ENCODE assay signal across 17 cellular contexts in the genomic region with DNA sequence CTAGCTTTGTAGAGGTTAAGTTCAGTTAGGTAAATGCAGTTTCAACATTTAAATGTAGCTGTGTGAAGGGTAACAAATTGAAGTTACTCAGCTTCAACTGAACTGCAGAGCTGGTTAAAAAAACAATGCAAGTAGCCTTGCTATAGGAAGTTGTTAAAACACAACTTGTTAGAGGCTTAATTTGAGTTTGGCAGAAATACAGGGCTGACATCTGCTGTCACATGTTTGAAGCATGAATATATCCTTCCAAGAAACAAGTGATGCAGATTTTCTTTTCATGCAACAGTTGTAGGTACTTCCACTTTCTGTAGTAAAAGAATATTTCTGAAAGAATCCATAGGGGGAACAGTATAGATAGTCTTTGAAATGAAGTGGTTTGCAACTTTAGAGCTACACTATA.
DNase-seq lines count a peak whose midpoint lies in the region; ATAC-seq, FAIRE-seq and TF ChIP-seq lines count a peak whose summit lies in the region.
"Had no signal": no experiment of that assay in that cellular context is flagged by ENCODE, and none has a peak within 500 bp of the region (broad histone marks: within the 10 kb centered on the region; RNA-seq: fewer than 3 reads in every experiment).

No MANE protein-coding gene starts in this region.

- DNase-seq in GM04504 (ENCODE audit: low read depth) (peak; percentile 24), NCI-H446 treated with DMSO at 0.1 percent for 48 hours (lab: John Stamatoyannopoulos, UW) (peak; percentile 21), endothelial cell of umbilical vein (ENCODE audit: low read depth, low spot score) (peak; percentile 79), myocyte (ENCODE audit: low read depth) (peak; percentile 20), WERI-Rb-1 (no peak), NCI-H2227 (lab: John Stamatoyannopoulos, UW; ENCODE audit: unreplicated experiment) (no peak)
- DNase-seq: activated CD4-positive, alpha-beta memory T cell treated with anti-CD3 and anti-CD28 coated beads for 36 hours; activated naive CD8-positive, alpha-beta T cell treated with anti-CD3 and anti-CD28 coated beads for 36 hours; activated T-cell treated with anti-CD3 and anti-CD28 coated beads, Interleukin-2, amount 50 U/mL, for 4 hours; Calu3; glutamatergic neuron; immature natural killer cell; right lobe of liver had no signal

- POLR2A ChIA-PET in endothelial cell of umbilical vein (lab: Charles Lee), result no interaction called here

- ATAC-seq in HG02588 (IDR thresholded peaks at IDR 0.05; ENCODE audit: unreplicated experiment) (no peak), HG02571 (IDR thresholded peaks at IDR 0.05; ENCODE audit: unreplicated experiment) (no peak)
- ATAC-seq: activated T-cell treated with anti-CD3 and anti-CD28 coated beads, Interleukin-2, amount 50 U/mL, for 4 hours; Panc1; right lobe of liver had no signal

- no TSS peak for BruUV-seq in endothelial cell of umbilical vein (replicated peaks; lab: Mats Ljungman, UMichigan)

- intact Hi-C loops in endothelial cell of umbilical vein (cut with micrococcal nuclease), result loop anchor here (5.0 kb wide), 2 partner anchors 180 to 320 kb away; a partner anchor contains a TSS

- H3K9ac ChIP-seq in endothelial cell of umbilical vein (replicated peaks; ENCODE audit: extremely low read depth, insufficient read depth, low read length), result no peak overlapping the region

- CTCF ChIA-PET in endothelial cell of umbilical vein (lab: Charles Lee), result interaction anchor here (1.1 to 2.5 kb wide), 10 partner anchors 23 to 315 kb away, joined by 3 to 8 read pairs (median 5); no protein-coding TSS in a partner anchor

- no peak for TF ChIP-seq CTCF in endothelial cell of umbilical vein (IDR thresholded peaks at IDR 0.05; ENCODE audit: extremely low read depth in 1 of 2, insufficient read depth in 1 of 2, low read depth in 1 of 2, low read length in 2 of 2)
- TF ChIP-seq CTCF in WERI-Rb-1 (IDR thresholded peaks at IDR 0.05; ENCODE audit: low read depth, low read length), result no peak

- H3K4me3 ChIP-seq in endothelial cell of umbilical vein (replicated peaks in 1 of 3; ENCODE audit: insufficient read depth in 1 of 3, low read depth in 1 of 3, low read length in 3 of 3), result no peak overlapping the region
- no peak overlapping the region for H3K4me3 ChIP-seq in WERI-Rb-1 (ENCODE audit: low read depth, low read length)
- H3K4me3 ChIP-seq: HAP-1, right lobe of liver had no signal

- TF ChIP-seq POLR2A in endothelial cell of umbilical vein (IDR thresholded peaks at IDR 0.05; ENCODE audit: low read depth, low read length), result no peak

- dilution Hi-C loops in endothelial cell of umbilical vein (cut with MboI; ENCODE audit: extremely low pct_ligation_motif_present, low sequenced_read_pairs), result no loop called here

- H3K9me1 ChIP-seq in endothelial cell of umbilical vein (replicated peaks; ENCODE audit: control insufficient read depth, extremely low read depth, insufficient read depth, low read length), result no peaks in the 10 kb centered on the region

- H3K9me3 ChIP-seq in endothelial cell of umbilical vein (replicated peaks; ENCODE audit: control insufficient read depth, insufficient read depth, low read length) (no peaks in the 10 kb centered on the region), WERI-Rb-1 (ENCODE audit: severe bottlenecking) (peaks cover 4% of the 10 kb centered on the region)
- H3K9me3 ChIP-seq: HAP-1, right lobe of liver had no signal

- no peak overlapping the region for H2AFZ ChIP-seq in endothelial cell of umbilical vein (ENCODE audit: low read depth, low read length)

- H3K27ac ChIP-seq in endothelial cell of umbilical vein (ENCODE audit: insufficient read depth, low read depth, low read length) (no peak overlapping the region), WERI-Rb-1 (no peak overlapping the region)
- H3K27ac ChIP-seq: right lobe of liver had no signal

- H3K4me2 ChIP-seq in endothelial cell of umbilical vein (ENCODE audit: insufficient read depth, low read length), result no peak overlapping the region

- H3K27me3 ChIP-seq in endothelial cell of umbilical vein (ENCODE audit: control insufficient read depth in 2 of 2, insufficient read depth in 2 of 2, low read length in 2 of 2) (no peaks in the 10 kb centered on the region), WERI-Rb-1 (ENCODE audit: insufficient read depth, low read depth, severe bottlenecking) (no peaks in the 10 kb centered on the region)
- H3K27me3 ChIP-seq: right lobe of liver had no signal

- peak; percentile 49 for FAIRE-seq in endothelial cell of umbilical vein (lab: Jason Lieb, UNC)

- peaks cover 6% of the 10 kb centered on the region for H3K4me1 ChIP-seq in endothelial cell of umbilical vein (ENCODE audit: control insufficient read depth, extremely low read depth, insufficient read depth, low read length)
- H3K4me1 ChIP-seq: HAP-1, right lobe of liver had no signal

- H3K36me3 ChIP-seq in endothelial cell of umbilical vein (ENCODE audit: control insufficient read depth in 2 of 2, extremely low read depth in 1 of 2, insufficient read depth in 2 of 2, low read length in 2 of 2) (peaks cover 0 to 3% of the 10 kb centered on the region in 2 experiments), WERI-Rb-1 (no peaks in the 10 kb centered on the region)
- H3K36me3 ChIP-seq: HAP-1, right lobe of liver had no signal

- H3K79me2 ChIP-seq in endothelial cell of umbilical vein (ENCODE audit: control insufficient read depth, insufficient read depth, low read length), result no peaks in the 10 kb centered on the region

- H4K20me1 ChIP-seq in endothelial cell of umbilical vein (replicated peaks; ENCODE audit: control insufficient read depth, extremely low read depth, insufficient read depth, low read length), result no peaks in the 10 kb centered on the region

TF ChIP-seq in endothelial cell of umbilical vein, 7 proteins besides CTCF, POLR2A, EP300 and RAD21:
- TF ChIP-seq EZH2 (IDR thresholded peaks at IDR 0.05; ENCODE audit: borderline replicate concordance, low read depth, low read length, severe bottlenecking) (no peak), POLR2AphosphoS5 (IDR thresholded peaks at IDR 0.05; ENCODE audit: insufficient read depth, low read depth, low read length) (no peak), JUN (IDR thresholded peaks at IDR 0.05; ENCODE audit: borderline replicate concordance, insufficient read depth, insufficient read length, low read depth) (no peak), GATA2 (IDR thresholded peaks at IDR 0.05; ENCODE audit: insufficient read depth, insufficient read length, low read depth, low read length) (no peak), FOS (IDR thresholded peaks at IDR 0.05; ENCODE audit: borderline replicate concordance, insufficient read depth, low read length) (no peak), MYC (IDR thresholded peaks at IDR 0.05; ENCODE audit: low read depth, low read length) (no peak)
- TF ChIP-seq, protein P1, sequence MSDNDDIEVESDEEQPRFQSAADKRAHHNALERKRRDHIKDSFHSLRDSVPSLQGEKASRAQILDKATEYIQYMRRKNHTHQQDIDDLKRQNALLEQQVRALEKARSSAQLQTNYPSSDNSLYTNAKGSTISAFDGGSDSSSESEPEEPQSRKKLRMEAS (IDR thresholded peaks at IDR 0.05; ENCODE audit: insufficient read depth, insufficient read length), result no peak

Comparison
In these comparisons a context has a peak if more than half of its experiments do, and no peak if none do; other contexts are left out.
1. DNase-seq: peak in GM04504 (single experiment), NCI-H446 treated with DMSO at 0.1 percent for 48 hours (single experiment), endothelial cell of umbilical vein (single experiment) and myocyte (single experiment); none in WERI-Rb-1 (single experiment) and NCI-H2227 (single experiment).